ENCODE assay signal across 8 cellular contexts in genomic region chr16:72664480-72665408, GRCh38.
DNase-seq lines count a peak whose midpoint lies in the region; ATAC-seq, FAIRE-seq and TF ChIP-seq lines count a peak whose summit lies in the region.

No MANE protein-coding gene starts in this region.

- ATAC-seq in GM19025 (IDR thresholded peaks at IDR 0.05; ENCODE audit: low read depth, unreplicated experiment), result peak; percentile 100
- peak; percentile 99 for ATAC-seq in HG03280 (IDR thresholded peaks at IDR 0.05; ENCODE audit: unreplicated experiment)

- DNase-seq in AG10803 (ENCODE audit: low read depth), result peak; percentile 99
- peak; percentile 98 for DNase-seq in NCI-H345 (lab: John Stamatoyannopoulos, UW)
- peak; percentile 77 to 88 (median 84) for DNase-seq in activated CD4-positive, CD25-positive, alpha-beta regulatory T cell (lab: John Stamatoyannopoulos, UW)
- DNase-seq in cerebellar cortex (ENCODE audit: low spot score), result peak; percentile 99
- peak; percentile 93 for DNase-seq in stimulated activated CD4-positive, alpha-beta T cell treated with anti-CD3 and anti-CD28 coated beads, Interleukin-12 subunit alpha, Interleukin-12 subunit beta, amount 100 ng/mL, for 4 hours

- peak; percentile 89 for FAIRE-seq in islet of Langerhans (lab: Jason Lieb, UNC)

- peak overlapping the region; percentile 88 for H3K4me3 ChIP-seq in AG10803 (ENCODE audit: low read length)

- no peak for TF ChIP-seq CTCF in AG10803 (conservative IDR thresholded peaks at IDR 0.05; ENCODE audit: low read length)

Comparison
In these comparisons a context has a peak if more than half of its experiments do, and no peak if none do; other contexts are left out.
1. Peak in every context shown above with its lines: DNase-seq, ATAC-seq and H3K4me3 ChIP-seq.